Comparison of ENCODE assay signal across 28 cellular contexts in genomic region chr12:120347766-120348165, GRCh38. TPM values are rescaled to one million over a fixed set of nuclear protein-coding genes. Genes with fewer than 3 reads are reported as not detected.
"Had no signal": no experiment of that assay in that cellular context is flagged by ENCODE, and none has a peak within 500 bp of the region (broad histone marks: within the 10 kb centered on the region; RNA-seq: fewer than 3 reads in every experiment).

No MANE protein-coding gene starts in this region.

- H3K36me3 ChIP-seq: suprapubic skin, thoracic aorta, thyroid gland, tibial artery, transverse colon, upper lobe of left lung, upper lobe of right lung, uterus, vagina had no signal

- H3K4me1 ChIP-seq: suprapubic skin, tibial nerve, uterus, vagina had no signal

- ATAC-seq: stimulated activated effector memory CD8-positive, alpha-beta T cell treated with anti-CD3 and anti-CD28 coated beads, Interleukin-12 subunit alpha, Interleukin-12 subunit beta, amount 100 ng/mL, for 72 hours; stimulated activated naive B cell treated with anti-CD40 and anti-IgM and Interleukin-4, amounts not matched to agents 10 μg/mL and 1 μg/mL and 100 μg/mL, for 72 hours; stimulated activated naive CD8-positive, alpha-beta T cell treated with anti-CD3 and anti-CD28 coated beads, Interleukin-15, amount 100 ng/mL, for 72 hours; stimulated activated naive CD8-positive, alpha-beta T cell treated with anti-CD3 and anti-CD28 coated beads, Interleukin-15, Interleukin-2, amounts not matched to agents 100 U/mL and 50 U/mL, for 24 hours had no signal

- H3K9me3 ChIP-seq: stomach, suprapubic skin, testis, thoracic aorta, thyroid gland, tibial artery, tibial nerve, transverse colon, upper lobe of left lung, upper lobe of right lung, uterus, vagina had no signal

- H3K4me3 ChIP-seq: stomach, suprapubic skin, testis, thoracic aorta, thyroid gland, tibial artery, tibial nerve, transverse colon, upper lobe of left lung, upper lobe of right lung, uterus, vagina had no signal

- FAIRE-seq: urothelium cell line had no signal

- H3K27ac ChIP-seq: stomach, suprapubic skin, testis, thoracic aorta, thyroid gland, tibial artery, tibial nerve, transverse colon, upper lobe of left lung, upper lobe of right lung, uterus, vagina had no signal

- DNase-seq: stimulated activated CD4-positive, alpha-beta T cell treated with anti-CD3 and anti-CD28 coated beads, Interleukin-2, amount 100 ng/mL, for 48 hours; stimulated activated CD4-positive, alpha-beta T cell treated with anti-CD3 and anti-CD28 coated beads, Interleukin-4, amount 100 ng/mL, for 1 hour; stimulated activated CD4-positive, alpha-beta T cell treated with anti-CD3 and anti-CD28 coated beads, Interleukin-4, amount 100 ng/mL, for 24 hours; stimulated activated CD4-positive, alpha-beta T cell treated with anti-CD3 and anti-CD28 coated beads, Interleukin-4, amount 100 ng/mL, for 4 hours; stimulated activated CD8-positive, alpha-beta memory T cell treated with anti-CD3 and anti-CD28 coated beads, Interleukin-4, amount 100 ng/mL, for 48 hours; stimulated activated naive B cell treated with anti-CD40 and anti-IgM and Interleukin-4, amounts not matched to agents 10 μg/mL and 1 μg/mL and 100 μg/mL, for 72 hours; stimulated activated naive CD4-positive, alpha-beta T cell; stimulated activated naive CD4-positive, alpha-beta T cell treated with Interleukin-2 at 50 U/mL for 16 hours; stimulated activated naive CD8-positive, alpha-beta T cell treated with anti-CD3 and anti-CD28 coated beads, Interleukin-15, amount 100 ng/mL, for 72 hours; stimulated activated naive CD8-positive, alpha-beta T cell treated with anti-CD3 and anti-CD28 coated beads, Interleukin-15, Interleukin-2, amounts not matched to agents 100 U/mL and 50 U/mL, for 24 hours; testis; tibial artery; uterus had no signal

- H3K27me3 ChIP-seq: stomach, testis, thyroid gland, transverse colon, upper lobe of left lung, upper lobe of right lung, uterus, vagina had no signal

RNA-seq across cellular contexts. Expression of gene PLA2G1B, which starts 20.2 kb away (rescaled TPM):
- total RNA-seq: stomach, subcutaneous adipose tissue, suprapubic skin, thoracic aorta, thyroid gland, transverse colon, ureter, uterus, vagina had no signal

RNA-seq across cellular contexts. Expression of gene MSI1, which starts 21.2 kb away (rescaled TPM):
- total RNA-seq: subcutaneous adipose tissue had no signal

RNA-seq across cellular contexts. Expression of gene SIRT4, which starts 45.6 kb away (rescaled TPM):
- total RNA-seq: ureter, vagina had no signal

RNA-seq across cellular contexts. Expression of gene RNU4-1, which starts 54.7 kb away (rescaled TPM):
- total RNA-seq: suprapubic skin, thoracic aorta had no signal
- polyA plus RNA-seq: stomach, thymus, urinary bladder had no signal

RNA-seq across cellular contexts. Expression of gene RNU4-2, which starts 56.1 kb away (rescaled TPM):
- polyA plus RNA-seq: stomach, thymus, urinary bladder had no signal
